Comparison of ENCODE assay signal across 22 cellular contexts in the genomic region with DNA sequence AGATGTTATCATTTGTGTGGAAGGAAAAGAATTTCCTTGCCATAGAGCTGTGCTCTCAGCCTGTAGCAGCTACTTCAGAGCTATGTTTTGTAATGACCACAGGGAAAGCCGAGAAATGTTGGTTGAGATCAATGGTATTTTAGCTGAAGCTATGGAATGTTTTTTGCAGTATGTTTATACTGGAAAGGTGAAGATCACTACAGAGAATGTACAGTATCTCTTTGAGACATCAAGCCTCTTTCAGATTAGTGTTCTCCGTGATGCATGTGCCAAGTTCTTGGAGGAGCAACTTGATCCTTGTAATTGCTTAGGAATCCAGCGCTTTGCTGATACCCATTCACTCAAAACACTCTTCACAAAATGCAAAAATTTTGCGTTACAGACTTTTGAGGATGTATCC.
"Had no signal": no experiment of that assay in that cellular context is flagged by ENCODE, and none has a peak within 500 bp of the region (broad histone marks: within the 10 kb centered on the region; RNA-seq: fewer than 3 reads in every experiment).

No MANE protein-coding gene starts in this region.

- H3K27me3 Mint-ChIP-seq: activated CD8-positive, alpha-beta T cell treated with anti-CD3 and anti-CD28 coated beads for 36 hours; activated T-cell treated with anti-CD3 and anti-CD28 coated beads, Interleukin-2, amount 50 U/mL, for 24 hours; type B pancreatic cell had no signal

- DNase-seq: activated CD4-positive, alpha-beta T cell treated with anti-CD3 and anti-CD28 coated beads for 48 hours; activated CD4-positive, CD25-positive, alpha-beta regulatory T cell; activated CD8-positive, alpha-beta T cell treated with anti-CD3 and anti-CD28 coated beads for 36 hours; activated naive CD4-positive, alpha-beta T cell treated with anti-CD3 and anti-CD28 coated beads for 36 hours; activated T-cell treated with anti-CD3 and anti-CD28 coated beads, Interleukin-2, amount 50 U/mL, for 24 hours; body of pancreas; caudate nucleus; left colon; lower lobe of right lung; natural killer cell; pancreas; stimulated activated CD4-positive, alpha-beta T cell treated with anti-CD3 and anti-CD28 coated beads, Interleukin-4, amount 100 ng/mL, for 24 hours; stomach; T-helper 1 cell; T-helper 9 cell had no signal

- H3K27me3 ChIP-seq: body of pancreas, pancreas, stomach had no signal

- FAIRE-seq: endometrium, islet of Langerhans had no signal

- H3K27ac Mint-ChIP-seq: activated CD8-positive, alpha-beta T cell treated with anti-CD3 and anti-CD28 coated beads for 36 hours; activated naive CD4-positive, alpha-beta T cell treated with anti-CD3 and anti-CD28 coated beads for 36 hours; activated T-cell treated with anti-CD3 and anti-CD28 coated beads, Interleukin-2, amount 50 U/mL, for 24 hours; activated T-helper 2 cell treated with anti-CD3 and anti-CD28 coated beads, Interferon-gamma antibody, Interleukin-2, Interleukin-4, amounts not matched to agents 10 μg/mL and 5 μg/mL and 100 μg/mL, durations not matched to agents 14 hours and 24 hours and 36 hours; stimulated activated effector memory CD8-positive, alpha-beta T cell treated with anti-CD3 and anti-CD28 coated beads, Interleukin-12 subunit alpha, Interleukin-12 subunit beta, amount 100 ng/mL, for 72 hours; type B pancreatic cell had no signal

- ATAC-seq: activated CD8-positive, alpha-beta T cell treated with anti-CD3 and anti-CD28 coated beads for 36 hours; body of pancreas; left colon; lower lobe of right lung; natural killer cell; pancreas; sciatic nerve; stimulated activated effector memory CD8-positive, alpha-beta T cell treated with anti-CD3 and anti-CD28 coated beads, Interleukin-12 subunit alpha, Interleukin-12 subunit beta, amount 100 ng/mL, for 72 hours had no signal

- H3K27ac ChIP-seq: body of pancreas, coronary artery, lower lobe of right lung, pancreas, stomach had no signal

- H3K4me3 Mint-ChIP-seq: activated CD8-positive, alpha-beta T cell treated with anti-CD3 and anti-CD28 coated beads for 36 hours; activated naive CD4-positive, alpha-beta T cell treated with anti-CD3 and anti-CD28 coated beads for 36 hours; activated T-cell treated with anti-CD3 and anti-CD28 coated beads, Interleukin-2, amount 50 U/mL, for 24 hours; natural killer cell; stimulated activated effector memory CD8-positive, alpha-beta T cell treated with anti-CD3 and anti-CD28 coated beads, Interleukin-12 subunit alpha, Interleukin-12 subunit beta, amount 100 ng/mL, for 72 hours; type B pancreatic cell had no signal

- H3K4me1 Mint-ChIP-seq: stimulated activated effector memory CD8-positive, alpha-beta T cell treated with anti-CD3 and anti-CD28 coated beads, Interleukin-12 subunit alpha, Interleukin-12 subunit beta, amount 100 ng/mL, for 72 hours had no signal
